ENCODE assay signal across 1 cellular context in genomic region chr11:35009191-35009940, GRCh38.
TF ChIP-seq lines count a peak whose summit lies in the region.

No MANE protein-coding gene starts in this region.

TF ChIP-seq in HCT116, 20 proteins besides CTCF, POLR2A, EP300 and RAD21:
- TF ChIP-seq, protein P1, sequence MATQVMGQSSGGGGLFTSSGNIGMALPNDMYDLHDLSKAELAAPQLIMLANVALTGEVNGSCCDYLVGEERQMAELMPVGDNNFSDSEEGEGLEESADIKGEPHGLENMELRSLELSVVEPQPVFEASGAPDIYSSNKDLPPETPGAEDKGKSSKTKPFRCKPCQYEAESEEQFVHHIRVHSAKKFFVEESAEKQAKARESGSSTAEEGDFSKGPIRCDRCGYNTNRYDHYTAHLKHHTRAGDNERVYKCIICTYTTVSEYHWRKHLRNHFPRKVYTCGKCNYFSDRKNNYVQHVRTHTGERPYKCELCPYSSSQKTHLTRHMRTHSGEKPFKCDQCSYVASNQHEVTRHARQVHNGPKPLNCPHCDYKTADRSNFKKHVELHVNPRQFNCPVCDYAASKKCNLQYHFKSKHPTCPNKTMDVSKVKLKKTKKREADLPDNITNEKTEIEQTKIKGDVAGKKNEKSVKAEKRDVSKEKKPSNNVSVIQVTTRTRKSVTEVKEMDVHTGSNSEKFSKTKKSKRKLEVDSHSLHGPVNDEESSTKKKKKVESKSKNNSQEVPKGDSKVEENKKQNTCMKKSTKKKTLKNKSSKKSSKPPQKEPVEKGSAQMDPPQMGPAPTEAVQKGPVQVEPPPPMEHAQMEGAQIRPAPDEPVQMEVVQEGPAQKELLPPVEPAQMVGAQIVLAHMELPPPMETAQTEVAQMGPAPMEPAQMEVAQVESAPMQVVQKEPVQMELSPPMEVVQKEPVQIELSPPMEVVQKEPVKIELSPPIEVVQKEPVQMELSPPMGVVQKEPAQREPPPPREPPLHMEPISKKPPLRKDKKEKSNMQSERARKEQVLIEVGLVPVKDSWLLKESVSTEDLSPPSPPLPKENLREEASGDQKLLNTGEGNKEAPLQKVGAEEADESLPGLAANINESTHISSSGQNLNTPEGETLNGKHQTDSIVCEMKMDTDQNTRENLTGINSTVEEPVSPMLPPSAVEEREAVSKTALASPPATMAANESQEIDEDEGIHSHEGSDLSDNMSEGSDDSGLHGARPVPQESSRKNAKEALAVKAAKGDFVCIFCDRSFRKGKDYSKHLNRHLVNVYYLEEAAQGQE (IDR thresholded peaks at IDR 0.05; ENCODE audit: low read depth), result no peak
- no peak for TF ChIP-seq ZNF274 (IDR thresholded peaks at IDR 0.05; ENCODE audit: low read depth, low read length)
- peak; percentile 54 for TF ChIP-seq TCF7L2 (IDR thresholded peaks at IDR 0.05; ENCODE audit: borderline replicate concordance, extremely low read depth, insufficient read depth, insufficient read length)
- TF ChIP-seq CEBPB (IDR thresholded peaks at IDR 0.05; ENCODE audit: low read depth), result peak; percentile 99
- TF ChIP-seq EZH2 (IDR thresholded peaks at IDR 0.05), result no peak
- TF ChIP-seq YY1 (IDR thresholded peaks at IDR 0.05; ENCODE audit: extremely low read depth, insufficient replicate concordance, low read depth, low read length), result peak; percentile 47
- TF ChIP-seq FOSL1 (IDR thresholded peaks at IDR 0.05; ENCODE audit: low read depth), result peak; percentile 93
- peak; percentile 69 for TF ChIP-seq CBX3 (IDR thresholded peaks at IDR 0.05; ENCODE audit: low read depth)
- peak; percentile 93; the same call in 1 of the 2 replicates for TF ChIP-seq SIN3A (IDR thresholded peaks at IDR 0.05; ENCODE audit: low read depth)
- peak; percentile 66 for TF ChIP-seq SRF (IDR thresholded peaks at IDR 0.05; ENCODE audit: low read depth)
- TF ChIP-seq ATF3 (IDR thresholded peaks at IDR 0.05), result 0 out of 2 replicates have a peak, but pooled peaks have one; percentile 62
- TF ChIP-seq, protein P2, sequence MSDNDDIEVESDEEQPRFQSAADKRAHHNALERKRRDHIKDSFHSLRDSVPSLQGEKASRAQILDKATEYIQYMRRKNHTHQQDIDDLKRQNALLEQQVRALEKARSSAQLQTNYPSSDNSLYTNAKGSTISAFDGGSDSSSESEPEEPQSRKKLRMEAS (IDR thresholded peaks at IDR 0.05), result peak; percentile 95
- 0 out of 2 replicates have a peak, but pooled peaks have one; percentile 48 for TF ChIP-seq POLR2AphosphoS5 (IDR thresholded peaks at IDR 0.05; ENCODE audit: low read depth, low read length)
- TF ChIP-seq ZFX (IDR thresholded peaks at IDR 0.05), result no peak
- TF ChIP-seq, protein P3, sequence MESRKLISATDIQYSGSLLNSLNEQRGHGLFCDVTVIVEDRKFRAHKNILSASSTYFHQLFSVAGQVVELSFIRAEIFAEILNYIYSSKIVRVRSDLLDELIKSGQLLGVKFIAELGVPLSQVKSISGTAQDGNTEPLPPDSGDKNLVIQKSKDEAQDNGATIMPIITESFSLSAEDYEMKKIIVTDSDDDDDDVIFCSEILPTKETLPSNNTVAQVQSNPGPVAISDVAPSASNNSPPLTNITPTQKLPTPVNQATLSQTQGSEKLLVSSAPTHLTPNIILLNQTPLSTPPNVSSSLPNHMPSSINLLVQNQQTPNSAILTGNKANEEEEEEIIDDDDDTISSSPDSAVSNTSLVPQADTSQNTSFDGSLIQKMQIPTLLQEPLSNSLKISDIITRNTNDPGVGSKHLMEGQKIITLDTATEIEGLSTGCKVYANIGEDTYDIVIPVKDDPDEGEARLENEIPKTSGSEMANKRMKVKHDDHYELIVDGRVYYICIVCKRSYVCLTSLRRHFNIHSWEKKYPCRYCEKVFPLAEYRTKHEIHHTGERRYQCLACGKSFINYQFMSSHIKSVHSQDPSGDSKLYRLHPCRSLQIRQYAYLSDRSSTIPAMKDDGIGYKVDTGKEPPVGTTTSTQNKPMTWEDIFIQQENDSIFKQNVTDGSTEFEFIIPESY (IDR thresholded peaks at IDR 0.05; ENCODE audit: extremely low read depth, insufficient replicate concordance, low read length), result no peak
- peak; percentile 92 for TF ChIP-seq JUND (IDR thresholded peaks at IDR 0.05)
- TF ChIP-seq EGR1 (IDR thresholded peaks at IDR 0.05; ENCODE audit: low read depth), result peak; percentile 53; the same call in 1 of the 2 replicates
- TF ChIP-seq ELF1 (IDR thresholded peaks at IDR 0.05; ENCODE audit: borderline replicate concordance, low read depth), result peak; percentile 42; the same call in 1 of the 2 replicates
- peak; percentile 93 for TF ChIP-seq SP1 (IDR thresholded peaks at IDR 0.05; ENCODE audit: low read depth)
- TF ChIP-seq EZH2phosphoT487 (IDR thresholded peaks at IDR 0.05; ENCODE audit: borderline replicate concordance), result no peak
TF ChIP-seq in HCT116: peak in this region for 14.
